1 cellular context compared by ENCODE assay signal in genomic region chr14:60164717-60165546, GRCh38.
TF ChIP-seq lines count a peak whose summit lies in the region.

Gene DHRS7 (minus strand): TSS chr14:60165398. CDS start chr14:60165309, 89 bp downstream.

TF ChIP-seq in HEK293, 187 proteins besides CTCF, POLR2A, EP300 and RAD21 (continued from another document and continues in another):
- TF ChIP-seq BCL6B (tag by site-specific recombination; IDR thresholded peaks at IDR 0.05) (no peak), WT1 (tag by site-specific recombination; IDR thresholded peaks at IDR 0.05) (no peak), ZNF148 (tag by site-specific recombination; IDR thresholded peaks at IDR 0.05; ENCODE audit: borderline replicate concordance) (no peak), ZNF768 (tag by site-specific recombination; IDR thresholded peaks at IDR 0.05) (no peak), ZFP69B (tag by site-specific recombination; IDR thresholded peaks at IDR 0.05) (no peak), ZNF350 (tag by site-specific recombination; IDR thresholded peaks at IDR 0.05) (no peak), BCL11B (tag by site-specific recombination; IDR thresholded peaks at IDR 0.05; ENCODE audit: low read depth) (no peak), GLIS1 (tag by site-specific recombination; IDR thresholded peaks at IDR 0.05) (0 out of 2 replicates have a peak, but pooled peaks have one; percentile 11), ZNF785 (tag by site-specific recombination; IDR thresholded peaks at IDR 0.05) (no peak), SP3 (tag by site-specific recombination; IDR thresholded peaks at IDR 0.05) (0 out of 2 replicates have a peak, but pooled peaks have one; percentile 30), ZBTB10 (tag by site-specific recombination; IDR thresholded peaks at IDR 0.05) (no peak), ZNF518A (tag by site-specific recombination; conservative IDR thresholded peaks at IDR 0.05; ENCODE audit: low read depth) (no peak), HOXC10 (CRISPR knock-in tag; IDR thresholded peaks at IDR 0.05) (no peak), YY1 (tag by site-specific recombination; IDR thresholded peaks at IDR 0.05) (no peak), ZNF677 (tag by site-specific recombination; IDR thresholded peaks at IDR 0.05) (no peak), ZBTB20 (tag by site-specific recombination; IDR thresholded peaks at IDR 0.05) (peak; percentile 75), PATZ1 (tag by site-specific recombination; IDR thresholded peaks at IDR 0.05) (0 out of 2 replicates have a peak, but pooled peaks have one; percentile 13), SP2 (tag by site-specific recombination; IDR thresholded peaks at IDR 0.05) (peak; percentile 45; the same call in 1 of the 2 replicates), REST (tag by site-specific recombination; IDR thresholded peaks at IDR 0.05) (no peak), AEBP2 (tag by site-specific recombination; IDR thresholded peaks at IDR 0.05; ENCODE audit: borderline replicate concordance) (no peak)
- TF ChIP-seq, protein P1, sequence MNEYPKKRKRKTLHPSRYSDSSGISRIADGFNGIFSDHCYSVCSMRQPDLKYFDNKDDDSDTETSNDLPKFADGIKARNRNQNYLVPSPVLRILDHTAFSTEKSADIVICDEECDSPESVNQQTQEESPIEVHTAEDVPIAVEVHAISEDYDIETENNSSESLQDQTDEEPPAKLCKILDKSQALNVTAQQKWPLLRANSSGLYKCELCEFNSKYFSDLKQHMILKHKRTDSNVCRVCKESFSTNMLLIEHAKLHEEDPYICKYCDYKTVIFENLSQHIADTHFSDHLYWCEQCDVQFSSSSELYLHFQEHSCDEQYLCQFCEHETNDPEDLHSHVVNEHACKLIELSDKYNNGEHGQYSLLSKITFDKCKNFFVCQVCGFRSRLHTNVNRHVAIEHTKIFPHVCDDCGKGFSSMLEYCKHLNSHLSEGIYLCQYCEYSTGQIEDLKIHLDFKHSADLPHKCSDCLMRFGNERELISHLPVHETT (tag by site-specific recombination; IDR thresholded peaks at IDR 0.05), result no peak
- TF ChIP-seq, protein P2, sequence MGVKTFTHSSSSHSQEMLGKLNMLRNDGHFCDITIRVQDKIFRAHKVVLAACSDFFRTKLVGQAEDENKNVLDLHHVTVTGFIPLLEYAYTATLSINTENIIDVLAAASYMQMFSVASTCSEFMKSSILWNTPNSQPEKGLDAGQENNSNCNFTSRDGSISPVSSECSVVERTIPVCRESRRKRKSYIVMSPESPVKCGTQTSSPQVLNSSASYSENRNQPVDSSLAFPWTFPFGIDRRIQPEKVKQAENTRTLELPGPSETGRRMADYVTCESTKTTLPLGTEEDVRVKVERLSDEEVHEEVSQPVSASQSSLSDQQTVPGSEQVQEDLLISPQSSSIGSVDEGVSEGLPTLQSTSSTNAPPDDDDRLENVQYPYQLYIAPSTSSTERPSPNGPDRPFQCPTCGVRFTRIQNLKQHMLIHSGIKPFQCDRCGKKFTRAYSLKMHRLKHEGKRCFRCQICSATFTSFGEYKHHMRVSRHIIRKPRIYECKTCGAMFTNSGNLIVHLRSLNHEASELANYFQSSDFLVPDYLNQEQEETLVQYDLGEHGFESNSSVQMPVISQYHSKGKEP (tag by site-specific recombination; IDR thresholded peaks at IDR 0.05), result no peak
- TF ChIP-seq, protein P3, sequence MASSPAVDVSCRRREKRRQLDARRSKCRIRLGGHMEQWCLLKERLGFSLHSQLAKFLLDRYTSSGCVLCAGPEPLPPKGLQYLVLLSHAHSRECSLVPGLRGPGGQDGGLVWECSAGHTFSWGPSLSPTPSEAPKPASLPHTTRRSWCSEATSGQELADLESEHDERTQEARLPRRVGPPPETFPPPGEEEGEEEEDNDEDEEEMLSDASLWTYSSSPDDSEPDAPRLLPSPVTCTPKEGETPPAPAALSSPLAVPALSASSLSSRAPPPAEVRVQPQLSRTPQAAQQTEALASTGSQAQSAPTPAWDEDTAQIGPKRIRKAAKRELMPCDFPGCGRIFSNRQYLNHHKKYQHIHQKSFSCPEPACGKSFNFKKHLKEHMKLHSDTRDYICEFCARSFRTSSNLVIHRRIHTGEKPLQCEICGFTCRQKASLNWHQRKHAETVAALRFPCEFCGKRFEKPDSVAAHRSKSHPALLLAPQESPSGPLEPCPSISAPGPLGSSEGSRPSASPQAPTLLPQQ (tag by site-specific recombination; IDR thresholded peaks at IDR 0.05), result 0 out of 2 replicates have a peak, but pooled peaks have one; percentile 41
- TF ChIP-seq, protein P4, sequence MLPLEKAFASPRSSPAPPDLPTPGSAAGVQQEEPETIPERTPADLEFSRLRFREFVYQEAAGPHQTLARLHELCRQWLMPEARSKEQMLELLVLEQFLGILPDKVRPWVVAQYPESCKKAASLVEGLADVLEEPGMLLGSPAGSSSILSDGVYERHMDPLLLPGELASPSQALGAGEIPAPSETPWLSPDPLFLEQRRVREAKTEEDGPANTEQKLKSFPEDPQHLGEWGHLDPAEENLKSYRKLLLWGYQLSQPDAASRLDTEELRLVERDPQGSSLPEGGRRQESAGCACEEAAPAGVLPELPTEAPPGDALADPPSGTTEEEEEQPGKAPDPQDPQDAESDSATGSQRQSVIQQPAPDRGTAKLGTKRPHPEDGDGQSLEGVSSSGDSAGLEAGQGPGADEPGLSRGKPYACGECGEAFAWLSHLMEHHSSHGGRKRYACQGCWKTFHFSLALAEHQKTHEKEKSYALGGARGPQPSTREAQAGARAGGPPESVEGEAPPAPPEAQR (tag by site-specific recombination; IDR thresholded peaks at IDR 0.05), result no peak
